Comparison of ENCODE assay signal across 28 cellular contexts in genomic region chr2:4139711-4140110, GRCh38.
DNase-seq lines count a peak whose midpoint lies in the region; ATAC-seq, FAIRE-seq and TF ChIP-seq lines count a peak whose summit lies in the region.
"Had no signal": no experiment of that assay in that cellular context is flagged by ENCODE, and none has a peak within 500 bp of the region (broad histone marks: within the 10 kb centered on the region; RNA-seq: fewer than 3 reads in every experiment).

No MANE protein-coding gene starts in this region.

- CTCF ChIA-PET in HepG2 (lab: Yijun Ruan, JAX; ENCODE audit: low intra/inter-chr PET ratio, low total read pairs): no interaction called here

- H3K4me2 ChIP-seq in HepG2 (ENCODE audit: low read depth, low read length): no peak overlapping the region
- H3K4me2 ChIP-seq: BLaER1 had no signal

- no peaks in the 10 kb centered on the region for H3K79me2 ChIP-seq in HepG2 (ENCODE audit: insufficient read depth, low read length)

- H3K9me3 ChIP-seq in right lobe of liver: no peaks in the 10 kb centered on the region
- H3K9me3 ChIP-seq in HepG2 (ENCODE audit: low read length): peaks cover 8% of the 10 kb centered on the region; the same call in 1 of the 2 replicates
- H3K9me3 ChIP-seq in lung (ENCODE audit: control insufficient read depth in 2 of 2, insufficient read depth in 1 of 2, low read length in 1 of 2): peaks cover 0 to 2% of the 10 kb centered on the region in 2 donors
- H3K9me3 ChIP-seq: BLaER1, thyroid gland had no signal

- TF ChIP-seq RAD21 in HepG2 (CRISPR knock-in tag; IDR thresholded peaks at IDR 0.05): no peak

- no peak for TF ChIP-seq POLR2A in right lobe of liver (IDR thresholded peaks at IDR 0.05)
- no peak for TF ChIP-seq POLR2A in HepG2 (IDR thresholded peaks at IDR 0.05; ENCODE audit: insufficient read depth in 1 of 2, low read depth in 2 of 2, low read length in 2 of 2)

- no peak overlapping the region for H3K9ac ChIP-seq in HepG2 (ENCODE audit: insufficient read depth, low read depth, low read length)
- H3K9ac ChIP-seq: BLaER1 had no signal

- POLR2A ChIA-PET in HepG2 (lab: Yijun Ruan, JAX): no interaction called here

- TF ChIP-seq CTCF in right lobe of liver (IDR thresholded peaks at IDR 0.05) (no peak), HepG2 (CRISPR knock-in tag; IDR thresholded peaks at IDR 0.05) (no peak), lung (IDR thresholded peaks at IDR 0.05; ENCODE audit: control extremely low read depth, extremely low read depth) (no peak)

- H3K4me3 ChIP-seq in right lobe of liver: no peak overlapping the region
- no peak overlapping the region for H3K4me3 ChIP-seq in HepG2 (replicated peaks in 1 of 3; ENCODE audit: insufficient read depth in 1 of 3, low read depth in 2 of 3, low read length in 3 of 3)
- H3K4me3 ChIP-seq in lung: no peak overlapping the region
- H3K4me3 ChIP-seq: BLaER1, GM12878, thyroid gland had no signal

- no peaks in the 10 kb centered on the region for H3K36me3 ChIP-seq in right lobe of liver
- H3K36me3 ChIP-seq in HepG2 (replicated peaks in 1 of 2; ENCODE audit: control insufficient read depth in 1 of 2, insufficient read depth in 2 of 2, low read length in 2 of 2): no peaks in the 10 kb centered on the region
- H3K36me3 ChIP-seq in lung (ENCODE audit: control insufficient read depth in 2 of 2, insufficient read depth in 2 of 2, low read length in 2 of 2): no peaks in the 10 kb centered on the region
- H3K36me3 ChIP-seq: BLaER1, thyroid gland, WERI-Rb-1 had no signal

- FAIRE-seq in HepG2 (lab: Jason Lieb, UNC): no peak
- FAIRE-seq: endothelial cell of umbilical vein, GM12878, small intestine had no signal

- intact Hi-C loops in right lobe of liver (cut with DNase I): no loop called here
- intact Hi-C loops in HepG2 (cut with micrococcal nuclease; ENCODE audit: unreplicated experiment): no loop called here

- peaks cover 0 to 4% (median 0%) of the 10 kb centered on the region in 4 donors for H3K4me1 ChIP-seq in right lobe of liver
- H3K4me1 ChIP-seq in HepG2 (ENCODE audit: insufficient read depth, low read length): no peaks in the 10 kb centered on the region
- peaks cover 0 to 1% of the 10 kb centered on the region in 2 donors for H3K4me1 ChIP-seq in lung (ENCODE audit: control insufficient read depth in 2 of 2, insufficient read depth in 2 of 2, low read length in 2 of 2)

- H3K27ac ChIP-seq in right lobe of liver: no peak overlapping the region
- no peak overlapping the region for H3K27ac ChIP-seq in HepG2 (ENCODE audit: extremely low read length, insufficient read depth, low read length)
- no peak overlapping the region for H3K27ac ChIP-seq in lung (ENCODE audit: low read depth in 1 of 2, low read length in 1 of 2)
- H3K27ac ChIP-seq: BLaER1, WERI-Rb-1 had no signal

- ATAC-seq in right lobe of liver (peak in 3 of 4 donors; percentile 45 to 88 (median 76)), HepG2 (no peak; the same call in 2 of the 3 replicates), lung (ENCODE audit: insufficient read depth, low FRiP score) (peak; percentile 60), HG02870 (IDR thresholded peaks at IDR 0.05; ENCODE audit: unreplicated experiment) (no peak)
- ATAC-seq: GM12878; naive thymus-derived CD4-positive, alpha-beta T cell; Panc1 had no signal

- DNase-seq in right lobe of liver: no peak
- no peak for DNase-seq in HepG2 (ENCODE audit: low spot score)
- DNase-seq in NCI-H69 (lab: John Stamatoyannopoulos, UW): peak; percentile 56
- no peak for DNase-seq in lung (ENCODE audit: low spot score)
- DNase-seq in AML-193 (lab: John Stamatoyannopoulos, UW): no peak
- no peak for DNase-seq in superior temporal gyrus (ENCODE audit: extremely low spot score)
- DNase-seq: ACHN; activated CD4-positive, alpha-beta T cell treated with anti-CD3 and anti-CD28 coated beads for 48 hours; activated CD8-positive, alpha-beta memory T cell treated with anti-CD3 and anti-CD28 coated beads for 24 hours; activated gamma-delta T cell; activated T-cell treated with anti-CD3 and anti-CD28 coated beads, Interleukin-2, amount 50 U/mL, for 1 hour; EL; hippocampal formation; immature natural killer cell; midbrain; naive thymus-derived CD4-positive, alpha-beta T cell; NCI-H1694; occipital lobe; small intestine; SW 1271; T-helper 9 cell had no signal

- TF ChIP-seq EP300 in HepG2 (IDR thresholded peaks at IDR 0.05; ENCODE audit: low read depth in 2 of 2, low read length in 2 of 2) (no peak), HepG2 (CRISPR knock-in tag; IDR thresholded peaks at IDR 0.05; ENCODE audit: borderline replicate concordance) (no peak)

- H2AFZ ChIP-seq in HepG2 (ENCODE audit: low read length): no peak overlapping the region

- 47% methylated on average over 1 of the region's 1 CpG for WGBS in right lobe of liver (ENCODE audit: insufficient coverage, low coverage, low lambda C conversion rate, missing lambda C conversion rate)
- WGBS in HepG2 (ENCODE audit: low lambda C conversion rate): 2% methylated on average over 1 of the region's 1 CpG
- 50 to 63% methylated on average over 1 of the region's 1 CpG for WGBS in lung, 2 donors

- H3K27me3 ChIP-seq in right lobe of liver: no peaks in the 10 kb centered on the region
- no peaks in the 10 kb centered on the region for H3K27me3 ChIP-seq in HepG2 (ENCODE audit: control insufficient read depth in 1 of 2, insufficient read depth in 2 of 2, low read length in 2 of 2)
- no peaks in the 10 kb centered on the region for H3K27me3 ChIP-seq in lung (ENCODE audit: control insufficient read depth, insufficient read depth)
- H3K27me3 ChIP-seq: BLaER1, thyroid gland had no signal

- no TSS peak for BruUV-seq in HepG2 (replicated peaks; lab: Mats Ljungman, UMichigan)

- in situ Hi-C loops in HepG2 (cut with HindIII; ENCODE audit: extremely low pct_ligation_motif_present, low pct_unique_long_range_greater_than_20kb): no loop called here

- no peaks in the 10 kb centered on the region for H4K20me1 ChIP-seq in HepG2 (ENCODE audit: insufficient read depth, low read length)
- H4K20me1 ChIP-seq: BLaER1 had no signal

TF ChIP-seq in HepG2, 621 proteins besides CTCF, POLR2A, EP300 and RAD21:
- TF ChIP-seq ZNF883 (CRISPR knock-in tag; IDR thresholded peaks at IDR 0.05; ENCODE audit: not compliant biosample characterization): no peak
- TF ChIP-seq E2F1 (CRISPR knock-in tag; IDR thresholded peaks at IDR 0.05): no peak
- TF ChIP-seq MTA3 (CRISPR knock-in tag; IDR thresholded peaks at IDR 0.05): no peak
- TF ChIP-seq ZMAT3 (CRISPR knock-in tag; conservative IDR thresholded peaks at IDR 0.05): no peak
- TF ChIP-seq ZBTB34 (CRISPR knock-in tag; IDR thresholded peaks at IDR 0.05): no peak
- TF ChIP-seq ZNF296 (CRISPR knock-in tag; conservative IDR thresholded peaks at IDR 0.05): no peak
- TF ChIP-seq PRPF4 (IDR thresholded peaks at IDR 0.05; ENCODE audit: low read depth, low read length, poor library complexity, severe bottlenecking): no peak
- no peak for TF ChIP-seq ZNF616 (CRISPR knock-in tag; IDR thresholded peaks at IDR 0.05; ENCODE audit: low read depth)
- no peak for TF ChIP-seq ZNF572 (CRISPR knock-in tag; IDR thresholded peaks at IDR 0.05)
- TF ChIP-seq SKI (IDR thresholded peaks at IDR 0.05; ENCODE audit: partially characterized antibody): no peak
- TF ChIP-seq TBP (CRISPR knock-in tag; IDR thresholded peaks at IDR 0.05): no peak
- TF ChIP-seq BRF2 (CRISPR knock-in tag; IDR thresholded peaks at IDR 0.05): no peak

Comparison
In these comparisons a context has a peak if more than half of its experiments do, and no peak if none do; other contexts are left out.
1. ATAC-seq: peak in right lobe of liver (3 of 4) and lung (single experiment); none in HepG2 (single experiment) and HG02870 (single experiment).